Comparison of ENCODE assay signal across 25 cellular contexts in genomic region chr1:172955161-172955821, GRCh38.
DNase-seq lines count a peak whose midpoint lies in the region; ATAC-seq and TF ChIP-seq lines count a peak whose summit lies in the region.
"Had no signal": no experiment of that assay in that cellular context is flagged by ENCODE, and none has a peak within 500 bp of the region (broad histone marks: within the 10 kb centered on the region; RNA-seq: fewer than 3 reads in every experiment).

No MANE protein-coding gene starts in this region.

- no peak for ATAC-seq in CD4-positive, alpha-beta T cell (ENCODE audit: poor library complexity)
- ATAC-seq: A549; GM12878; mucosa of descending colon; stimulated activated naive CD8-positive, alpha-beta T cell treated with anti-CD3 and anti-CD28 coated beads, Interleukin-15, amount 100 ng/mL, for 72 hours; T-cell had no signal

- no peak overlapping the region for H3K9ac ChIP-seq in fibroblast of lung (ENCODE audit: insufficient read depth, low read length)

- H3K27ac Mint-ChIP-seq in activated CD4-positive, alpha-beta memory T cell treated with anti-CD3 and anti-CD28 coated beads, Interleukin-2, amount 10 ng/mL, durations not matched to agents 7 days and 5 days, result no peak overlapping the region
- no peak overlapping the region for H3K27ac Mint-ChIP-seq in CD4-positive, alpha-beta T cell
- H3K27ac Mint-ChIP-seq: activated CD4-positive, alpha-beta T cell treated with anti-CD3 and anti-CD28 coated beads, Interleukin-2, amount 10 ng/mL, durations not matched to agents 24 days and 14 days; stimulated activated naive CD8-positive, alpha-beta T cell treated with anti-CD3 and anti-CD28 coated beads, Interleukin-15, amount 100 ng/mL, for 72 hours; T-cell; type B pancreatic cell had no signal

- H3K36me3 Mint-ChIP-seq in activated CD4-positive, alpha-beta memory T cell treated with anti-CD3 and anti-CD28 coated beads, Interleukin-2, amount 10 ng/mL, durations not matched to agents 7 days and 5 days (ENCODE audit: low read depth), result no peaks in the 10 kb centered on the region
- no peaks in the 10 kb centered on the region for H3K36me3 Mint-ChIP-seq in CD4-positive, alpha-beta T cell (ENCODE audit: low read depth)
- H3K36me3 Mint-ChIP-seq: T-cell, type B pancreatic cell had no signal

- POLR2A ChIA-PET in AG04449 (lab: Yijun Ruan, JAX), result interaction anchor here (0.7 to 2.6 kb wide), 9 partner anchors 14 to 53 kb away, joined by 3 to 13 read pairs (median 3); no protein-coding TSS in a partner anchor
- POLR2A ChIA-PET in activated CD4-positive, alpha-beta memory T cell treated with anti-CD3 and anti-CD28 coated beads, Interleukin-2, amount 10 ng/mL, durations not matched to agents 7 days and 5 days (lab: Charles Lee), result no interaction called here
- POLR2A ChIA-PET in CD4-positive, alpha-beta T cell (lab: Charles Lee), result no interaction called here

- CTCF ChIA-PET in AG04449 (lab: Yijun Ruan, JAX), result interaction anchor here (1.8 to 4.0 kb wide), 4 partner anchors 12 to 248 kb away, joined by 5 to 15 read pairs (median 14); no protein-coding TSS in a partner anchor
- CTCF ChIA-PET in activated CD4-positive, alpha-beta memory T cell treated with anti-CD3 and anti-CD28 coated beads, Interleukin-2, amount 10 ng/mL, durations not matched to agents 7 days and 5 days (lab: Charles Lee), result no interaction called here
- CTCF ChIA-PET in CD4-positive, alpha-beta T cell (lab: Charles Lee), result no interaction called here

- no peaks in the 10 kb centered on the region for H4K20me1 ChIP-seq in fibroblast of lung (ENCODE audit: control insufficient read depth, extremely low read depth, insufficient read depth, low read length)

- no peaks in the 10 kb centered on the region for H3K79me2 ChIP-seq in fibroblast of lung (ENCODE audit: control insufficient read depth, insufficient read depth, low read length)

- no peak overlapping the region for H3K4me3 Mint-ChIP-seq in activated CD4-positive, alpha-beta memory T cell treated with anti-CD3 and anti-CD28 coated beads, Interleukin-2, amount 10 ng/mL, durations not matched to agents 7 days and 5 days
- H3K4me3 Mint-ChIP-seq in CD4-positive, alpha-beta T cell, result no peak overlapping the region
- H3K4me3 Mint-ChIP-seq: activated CD4-positive, alpha-beta T cell treated with anti-CD3 and anti-CD28 coated beads, Interleukin-2, amount 10 ng/mL, durations not matched to agents 24 days and 14 days; stimulated activated naive CD8-positive, alpha-beta T cell treated with anti-CD3 and anti-CD28 coated beads, Interleukin-15, amount 100 ng/mL, for 72 hours; T-cell; type B pancreatic cell had no signal

- H3K27ac ChIP-seq in fibroblast of lung (ENCODE audit: insufficient read depth, low read length), result peak overlapping the region; percentile 29
- H3K27ac ChIP-seq in CD4-positive, alpha-beta T cell (ENCODE audit: low read depth, low read length), result no peak overlapping the region
- H3K27ac ChIP-seq: A549, left ventricle myocardium inferior, neutrophil, right atrium auricular region, RWPE1 had no signal

- DNase-seq in AG04449 (ENCODE audit: low read depth, low spot score) (peak; percentile 87), HCEC 1CT (peak; percentile 97), amniotic epithelial cell (ENCODE audit: low read depth) (peak; percentile 97), fibroblast of lung (ENCODE audit: low read depth in 2 of 2) (peak; percentile 69 to 97), KBM-7 (no peak), HPDE6-E6E7 (ENCODE audit: extremely low spot score) (no peak)
- no peak for DNase-seq in activated CD4-positive, alpha-beta memory T cell treated with anti-CD3 and anti-CD28 coated beads, Interleukin-2, amount 10 ng/mL, durations not matched to agents 7 days and 5 days
- no peak for DNase-seq in CD4-positive, alpha-beta T cell
- DNase-seq: activated CD4-positive, alpha-beta T cell treated with anti-CD3 and anti-CD28 coated beads, Interleukin-2, amount 10 ng/mL, durations not matched to agents 24 days and 14 days; activated CD8-positive, alpha-beta memory T cell treated with anti-CD3 and anti-CD28 coated beads, Interleukin-2, amount 50 U/mL, for 48 hours; activated gamma-delta T cell treated with Interleukin-2 at 50 U/mL for 16 hours; amygdala; left ventricle myocardium inferior; MG63; mucosa of descending colon; NCI-H1694; NCI-H2227 treated with DMSO at 0.1 percent for 48 hours; stimulated activated naive CD8-positive, alpha-beta T cell treated with anti-CD3 and anti-CD28 coated beads, Interleukin-15, amount 100 ng/mL, for 72 hours; T-cell had no signal

- peaks cover 11% of the 10 kb centered on the region for H3K27me3 Mint-ChIP-seq in activated CD4-positive, alpha-beta memory T cell treated with anti-CD3 and anti-CD28 coated beads, Interleukin-2, amount 10 ng/mL, durations not matched to agents 7 days and 5 days
- H3K27me3 Mint-ChIP-seq in CD4-positive, alpha-beta T cell, result no peaks in the 10 kb centered on the region
- H3K27me3 Mint-ChIP-seq: T-cell, type B pancreatic cell had no signal

- intact Hi-C loops in CD4-positive, alpha-beta T cell (cut with DNase I, micrococcal nuclease), result no loop called here

- H3K9me3 ChIP-seq in fibroblast of lung (ENCODE audit: control insufficient read depth, insufficient read depth, low read depth, low read length), result no peaks in the 10 kb centered on the region
- no peaks in the 10 kb centered on the region for H3K9me3 ChIP-seq in CD4-positive, alpha-beta T cell (ENCODE audit: control insufficient read depth, low read length)
- H3K9me3 ChIP-seq: A549, left ventricle myocardium inferior, MG63, mucosa of descending colon, neutrophil, right atrium auricular region had no signal

- H3K36me3 ChIP-seq in fibroblast of lung (ENCODE audit: control insufficient read depth, insufficient read depth, low read length), result no peaks in the 10 kb centered on the region
- H3K36me3 ChIP-seq: left ventricle myocardium inferior, MG63, neutrophil, right atrium auricular region had no signal

- H3K4me1 ChIP-seq in fibroblast of lung (ENCODE audit: control insufficient read depth, extremely low read depth, insufficient read depth, low read length), result peaks cover 13% of the 10 kb centered on the region
- H3K4me1 ChIP-seq: right atrium auricular region had no signal

- no peak overlapping the region for H3K4me3 ChIP-seq in AG04449 (ENCODE audit: low read depth, low read length)
- no peak overlapping the region for H3K4me3 ChIP-seq in fibroblast of lung (replicated peaks in 1 of 4; ENCODE audit: control extremely low read depth in 1 of 4, insufficient read depth in 1 of 4, low read depth in 3 of 4, low read length in 4 of 4)
- H3K4me3 ChIP-seq: A549, GM12878, left ventricle myocardium inferior, MG63, mucosa of descending colon, right atrium auricular region had no signal

- H3K4me1 Mint-ChIP-seq in activated CD4-positive, alpha-beta memory T cell treated with anti-CD3 and anti-CD28 coated beads, Interleukin-2, amount 10 ng/mL, durations not matched to agents 7 days and 5 days, result no peaks in the 10 kb centered on the region
- no peaks in the 10 kb centered on the region for H3K4me1 Mint-ChIP-seq in CD4-positive, alpha-beta T cell (ENCODE audit: low read depth)

- H3K4me2 ChIP-seq in fibroblast of lung (ENCODE audit: extremely low read depth, insufficient read depth, low read length), result no peak overlapping the region
- H3K4me2 ChIP-seq: A549 had no signal

- no peak overlapping the region for H2AFZ ChIP-seq in fibroblast of lung (ENCODE audit: low read length)

- no peak for TF ChIP-seq CTCF in AG04449 (IDR thresholded peaks at IDR 0.05; ENCODE audit: insufficient read depth, low read length, missing control alignments)
- no peak for TF ChIP-seq CTCF in fibroblast of lung (conservative IDR thresholded peaks at IDR 0.05 in 1 of 2, IDR thresholded peaks at IDR 0.05 in 1 of 2; ENCODE audit: low read depth in 1 of 2, low read length in 2 of 2)
- no peak for TF ChIP-seq CTCF in CD4-positive, alpha-beta T cell (IDR thresholded peaks at IDR 0.05)

- in situ Hi-C loops in KBM-7 (cut with MboI; ENCODE audit: low pct_unique_long_range_greater_than_20kb, low sequenced_read_pairs), result no loop called here

- no peaks in the 10 kb centered on the region for H3K27me3 ChIP-seq in fibroblast of lung (ENCODE audit: control insufficient read depth, insufficient read depth, low read length)
- H3K27me3 ChIP-seq in CD4-positive, alpha-beta T cell (ENCODE audit: control insufficient read depth, insufficient read depth, low read length), result no peaks in the 10 kb centered on the region
- H3K27me3 ChIP-seq: MG63, neutrophil, right atrium auricular region had no signal

- H3K9me3 Mint-ChIP-seq in activated CD4-positive, alpha-beta memory T cell treated with anti-CD3 and anti-CD28 coated beads, Interleukin-2, amount 10 ng/mL, durations not matched to agents 7 days and 5 days, result no peaks in the 10 kb centered on the region
- no peaks in the 10 kb centered on the region for H3K9me3 Mint-ChIP-seq in CD4-positive, alpha-beta T cell
- H3K9me3 Mint-ChIP-seq: activated CD4-positive, alpha-beta T cell treated with anti-CD3 and anti-CD28 coated beads, Interleukin-2, amount 10 ng/mL, durations not matched to agents 24 days and 14 days; stimulated activated naive CD8-positive, alpha-beta T cell treated with anti-CD3 and anti-CD28 coated beads, Interleukin-15, amount 100 ng/mL, for 72 hours; T-cell had no signal

Comparison
In these comparisons a context has a peak if more than half of its experiments do, and no peak if none do; other contexts are left out.
1. DNase-seq: peak in AG04449 (single experiment), HCEC 1CT (single experiment), amniotic epithelial cell (single experiment) and fibroblast of lung (2 of 2); none in activated CD4-positive, alpha-beta memory T cell treated with anti-CD3 and anti-CD28 coated beads, Interleukin-2, amount 10 ng/mL, durations not matched to agents 7 days and 5 days (single experiment), CD4-positive, alpha-beta T cell (0 of 10), KBM-7 (single experiment) and HPDE6-E6E7 (single experiment).